8 cellular contexts compared by ENCODE assay signal in genomic region chr13:26698392-26699196, GRCh38.
DNase-seq lines count a peak whose midpoint lies in the region; TF ChIP-seq lines count a peak whose summit lies in the region.

No MANE protein-coding gene starts in this region.

- 10 to 14% (median 10%) methylated on average over 29 of the region's 29 CpGs for WGBS in ovary, 3 donors
- 19 to 26% methylated on average over 29 of the region's 29 CpGs for WGBS in thyroid gland, 2 donors

- H3K27ac ChIP-seq in SJCRH30 = no peak overlapping the region
- H3K27ac ChIP-seq in ovary = no peak overlapping the region
- H3K27ac ChIP-seq in thyroid gland = no peak overlapping the region

- in situ Hi-C loops in GM13977 (cut with MboI; ENCODE audit: low pct_unique_long_range_greater_than_20kb, low sequenced_read_pairs, unreplicated experiment) = loop anchor here (25.0 kb wide), 1 partner anchor 511 kb away; no protein-coding TSS in a partner anchor

- H3K36me3 ChIP-seq in SJCRH30 (no peaks in the 10 kb centered on the region), ovary (no peaks in the 10 kb centered on the region), thyroid gland (no peaks in the 10 kb centered on the region)

- H3K4me3 ChIP-seq in SJCRH30 (peak overlapping the region; percentile 41), ovary (no peak overlapping the region), thyroid gland (replicated peaks in 1 of 3) (no peak overlapping the region)

- intact Hi-C loops in ovary (cut with DNase I) = loop anchor here (5.0 to 10.0 kb wide), 6 partner anchors 201 to 516 kb away; no protein-coding TSS in a partner anchor
- intact Hi-C loops in thyroid gland (cut with DNase I) = loop anchor here (5.0 kb wide), 1 partner anchor 511 kb away; no protein-coding TSS in a partner anchor

- H3K4me1 ChIP-seq in SJCRH30 (no peaks in the 10 kb centered on the region), ovary (ENCODE audit: insufficient read depth) (no peaks in the 10 kb centered on the region), thyroid gland (no peaks in the 10 kb centered on the region)

- DNase-seq in A172 (ENCODE audit: low spot score) = peak; percentile 71
- peak; percentile 86 for DNase-seq in GM13977 (ENCODE audit: low spot score)
- DNase-seq in LoVo (ENCODE audit: low spot score) = peak; percentile 81
- DNase-seq in SJCRH30 = peak; percentile 74 to 92
- DNase-seq in activated gamma-delta T cell treated with anti-CD3 and anti-CD28 coated beads, Interleukin-2, amount 50 U/mL, for 16 hours (ENCODE audit: low read depth) = peak; percentile 74
- DNase-seq in germinal center (ENCODE audit: low spot score) = peak; percentile 79
- DNase-seq in ovary = peak; percentile 72 to 91 (median 87)
- peak; percentile 77 to 83 for DNase-seq in thyroid gland

- H3K27me3 ChIP-seq in SJCRH30 = no peaks in the 10 kb centered on the region
- H3K27me3 ChIP-seq in ovary = no peaks in the 10 kb centered on the region
- no peaks in the 10 kb centered on the region for H3K27me3 ChIP-seq in thyroid gland

- H3K9me3 ChIP-seq in SJCRH30 (replicated peaks) = no peaks in the 10 kb centered on the region
- H3K9me3 ChIP-seq in ovary = no peaks in the 10 kb centered on the region
- H3K9me3 ChIP-seq in thyroid gland = no peaks in the 10 kb centered on the region

- TF ChIP-seq POLR2A in ovary (IDR thresholded peaks at IDR 0.05) (no peak), thyroid gland (IDR thresholded peaks at IDR 0.05) (no peak)

- TF ChIP-seq EP300 in ovary (IDR thresholded peaks at IDR 0.05) = no peak

- TF ChIP-seq CTCF in GM13977 (IDR thresholded peaks at IDR 0.05; ENCODE audit: extremely low read depth, insufficient read depth, missing control alignments) (peak; percentile 95), ovary (IDR thresholded peaks at IDR 0.05) (peak; percentile 88 to 93 (median 90)), thyroid gland (IDR thresholded peaks at IDR 0.05) (peak; percentile 94 to 97 (median 96))
